ENCODE assay signal across 20 cellular contexts in genomic region chr1:97332716-97333115, GRCh38.
DNase-seq lines count a peak whose midpoint lies in the region; ATAC-seq and TF ChIP-seq lines count a peak whose summit lies in the region.
"Had no signal": no experiment of that assay in that cellular context is flagged by ENCODE, and none has a peak within 500 bp of the region (broad histone marks: within the 10 kb centered on the region; RNA-seq: fewer than 3 reads in every experiment).

No MANE protein-coding gene starts in this region.

- no peak for ATAC-seq in gastroesophageal sphincter
- ATAC-seq: sciatic nerve; stimulated activated naive B cell treated with anti-CD40 and anti-IgM and Interleukin-4, amounts not matched to agents 10 μg/mL and 1 μg/mL and 100 μg/mL, for 72 hours had no signal

- H3K9me3 ChIP-seq in gastroesophageal sphincter = no peaks in the 10 kb centered on the region
- H3K9me3 ChIP-seq: esophagus muscularis mucosa, transverse colon had no signal

- intact Hi-C loops in posterior cingulate gyrus (cut with DNase I) = no loop called here

- no peak for TF ChIP-seq EP300 in gastroesophageal sphincter (IDR thresholded peaks at IDR 0.05)

- H3K27me3 ChIP-seq in gastroesophageal sphincter = no peaks in the 10 kb centered on the region
- H3K27me3 ChIP-seq: esophagus muscularis mucosa, transverse colon had no signal

- H3K36me3 ChIP-seq in gastroesophageal sphincter = no peaks in the 10 kb centered on the region
- H3K36me3 ChIP-seq: esophagus muscularis mucosa, transverse colon had no signal

- H3K27ac ChIP-seq in gastroesophageal sphincter = no peak overlapping the region
- H3K27ac ChIP-seq: esophagus muscularis mucosa, PC-9, transverse colon had no signal

- TF ChIP-seq POLR2A in gastroesophageal sphincter (IDR thresholded peaks at IDR 0.05) = no peak

- DNase-seq in A172 (ENCODE audit: low spot score) = peak; percentile 13
- DNase-seq in HS-27A (ENCODE audit: low read depth) = peak; percentile 69
- DNase-seq in astrocyte of the spinal cord (ENCODE audit: low read depth, low spot score) = peak; percentile 82
- DNase-seq in glomerular visceral epithelial cell (ENCODE audit: extremely low spot score) = peak; percentile 17
- DNase-seq in posterior cingulate gyrus = no peak
- no peak for DNase-seq in T1000 (lab: John Stamatoyannopoulos, UW)
- DNase-seq in foreskin melanocyte = no peak
- DNase-seq: activated CD4-positive, alpha-beta memory T cell treated with anti-CD3 and anti-CD28 coated beads, Interleukin-2, amount 10 ng/mL, durations not matched to agents 7 days and 5 days; amygdala; dermis blood vessel endothelial cell; GDM1; H9; NCI-H2081; NCI-H69; PC-9; stimulated activated naive B cell treated with anti-CD40 and anti-IgM and Interleukin-4, amounts not matched to agents 10 μg/mL and 1 μg/mL and 100 μg/mL, for 72 hours; transverse colon had no signal

- no peaks in the 10 kb centered on the region for H3K4me1 ChIP-seq in gastroesophageal sphincter
- H3K4me1 ChIP-seq: esophagus muscularis mucosa, transverse colon had no signal

- TF ChIP-seq CTCF in astrocyte of the spinal cord (IDR thresholded peaks at IDR 0.05; ENCODE audit: low read depth, low read length) (no peak), gastroesophageal sphincter (IDR thresholded peaks at IDR 0.05) (no peak)

- in situ Hi-C loops in astrocyte of the spinal cord (cut with HindIII; ENCODE audit: low sequenced_read_pairs) = no loop called here

- H3K4me3 ChIP-seq in astrocyte of the spinal cord (ENCODE audit: low read depth, low read length) (no peak overlapping the region), gastroesophageal sphincter (no peak overlapping the region)
- H3K4me3 ChIP-seq: esophagus muscularis mucosa, PC-9, transverse colon had no signal

Comparison
In these comparisons a context has a peak if more than half of its experiments do, and no peak if none do; other contexts are left out.
1. DNase-seq: peak in A172 (single experiment), HS-27A (single experiment), astrocyte of the spinal cord (single experiment) and glomerular visceral epithelial cell (single experiment); none in posterior cingulate gyrus (0 of 10), T1000 (single experiment) and foreskin melanocyte (single experiment).